In genomic region chr1:41498391-41498790, GRCh38 we compare ENCODE assay signal across 11 cellular contexts. TPM values are rescaled to one million over a fixed set of nuclear protein-coding genes. Genes with fewer than 3 reads are reported as not detected.
DNase-seq lines count a peak whose midpoint lies in the region; ATAC-seq and TF ChIP-seq lines count a peak whose summit lies in the region.
"Had no signal": no experiment of that assay in that cellular context is flagged by ENCODE, and none has a peak within 500 bp of the region (broad histone marks: within the 10 kb centered on the region; RNA-seq: fewer than 3 reads in every experiment).

No MANE protein-coding gene starts in this region.

- no peak overlapping the region for H3K4me3 Mint-ChIP-seq in activated T-helper 1 cell treated with anti-CD3 and anti-CD28 coated beads, Interleukin-12 subunit alpha, Interleukin-12 subunit beta, Interleukin-2, Interleukin-4 antibody, amounts not matched to agents 30 ng/mL and 10 ng/mL and 1 ng/mL, durations not matched to agents 14 hours and 24 hours and 36 hours

- peaks cover 5 to 68% (median 58%) of the 10 kb centered on the region in 4 donors for H3K4me1 ChIP-seq in tibial artery

- peaks cover 7% of the 10 kb centered on the region for H3K27me3 Mint-ChIP-seq in activated T-helper 1 cell treated with anti-CD3 and anti-CD28 coated beads, Interleukin-12 subunit alpha, Interleukin-12 subunit beta, Interleukin-2, Interleukin-4 antibody, amounts not matched to agents 30 ng/mL and 10 ng/mL and 1 ng/mL, durations not matched to agents 14 hours and 24 hours and 36 hours (ENCODE audit: insufficient read depth)

- H3K27me3 ChIP-seq in tibial artery: no peaks in the 10 kb centered on the region
- H3K27me3 ChIP-seq: hepatocyte had no signal

- H3K9me3 Mint-ChIP-seq in activated T-helper 1 cell treated with anti-CD3 and anti-CD28 coated beads, Interleukin-12 subunit alpha, Interleukin-12 subunit beta, Interleukin-2, Interleukin-4 antibody, amounts not matched to agents 30 ng/mL and 10 ng/mL and 1 ng/mL, durations not matched to agents 14 hours and 24 hours and 36 hours: no peaks in the 10 kb centered on the region

- H3K4me3 ChIP-seq in tibial artery: no peak overlapping the region
- H3K4me3 ChIP-seq: hepatocyte had no signal

- DNase-seq in HT1080 (ENCODE audit: low read depth): peak; percentile 56
- DNase-seq in activated T-helper 1 cell treated with anti-CD3 and anti-CD28 coated beads, Interleukin-12 subunit alpha, Interleukin-12 subunit beta, Interleukin-2, Interleukin-4 antibody, amounts not matched to agents 30 ng/mL and 10 ng/mL and 1 ng/mL, durations not matched to agents 14 hours and 24 hours and 36 hours (ENCODE audit: low spot score): no peak
- peak; percentile 65 for DNase-seq in kidney tubule cell (ENCODE audit: low spot score)
- DNase-seq in tibial artery: no peak
- DNase-seq in medulla oblongata (ENCODE audit: extremely low spot score): no peak
- DNase-seq: activated T-cell treated with anti-CD3 and anti-CD28 coated beads, Interleukin-2, amount 50 U/mL, for 1 hour; COR-L47; SHP77 treated with DMSO at 0.1 percent for 48 hours had no signal

- no peaks in the 10 kb centered on the region for H3K36me3 ChIP-seq in tibial artery

- peaks cover 12% of the 10 kb centered on the region for H3K4me1 Mint-ChIP-seq in activated T-helper 1 cell treated with anti-CD3 and anti-CD28 coated beads, Interleukin-12 subunit alpha, Interleukin-12 subunit beta, Interleukin-2, Interleukin-4 antibody, amounts not matched to agents 30 ng/mL and 10 ng/mL and 1 ng/mL, durations not matched to agents 14 hours and 24 hours and 36 hours (ENCODE audit: low read depth)

- H3K36me3 Mint-ChIP-seq in activated T-helper 1 cell treated with anti-CD3 and anti-CD28 coated beads, Interleukin-12 subunit alpha, Interleukin-12 subunit beta, Interleukin-2, Interleukin-4 antibody, amounts not matched to agents 30 ng/mL and 10 ng/mL and 1 ng/mL, durations not matched to agents 14 hours and 24 hours and 36 hours (ENCODE audit: low read depth): no peaks in the 10 kb centered on the region

- ATAC-seq in HG03135 (IDR thresholded peaks at IDR 0.05; ENCODE audit: unreplicated experiment) (no peak), HG02852 (IDR thresholded peaks at IDR 0.05; ENCODE audit: unreplicated experiment) (no peak)

- peak overlapping the region; percentile 96 to 97 for H3K27ac ChIP-seq in tibial artery
- H3K27ac ChIP-seq: hepatocyte had no signal

- H3K9me3 ChIP-seq in tibial artery: no peaks in the 10 kb centered on the region

- no peak for TF ChIP-seq CTCF in tibial artery (IDR thresholded peaks at IDR 0.05)

- intact Hi-C loops in activated T-helper 1 cell treated with anti-CD3 and anti-CD28 coated beads, Interleukin-12 subunit alpha, Interleukin-12 subunit beta, Interleukin-2, Interleukin-4 antibody, amounts not matched to agents 30 ng/mL and 10 ng/mL and 1 ng/mL, durations not matched to agents 14 hours and 24 hours and 36 hours (cut with micrococcal nuclease): loop anchor here (10.0 kb wide), 1 partner anchor 536 kb away; no protein-coding TSS in a partner anchor
- intact Hi-C loops in tibial artery (cut with DNase I; ENCODE audit: low total_unique reads): no loop called here

- peak overlapping the region; percentile 44 for H3K27ac Mint-ChIP-seq in activated T-helper 1 cell treated with anti-CD3 and anti-CD28 coated beads, Interleukin-12 subunit alpha, Interleukin-12 subunit beta, Interleukin-2, Interleukin-4 antibody, amounts not matched to agents 30 ng/mL and 10 ng/mL and 1 ng/mL, durations not matched to agents 14 hours and 24 hours and 36 hours

RNA-seq across cellular contexts. Expression of gene EDN2, which starts 13.9 kb away (rescaled TPM):
- not detected in 2 replicates for total RNA-seq in HT1080 (2014; rRNA removed; shearing (Covaris generic))
- 0.06 TPM in 1 of 2 replicates, not detected in the other for polyA plus RNA-seq in HT1080 (2015; cell fraction: cytosol; rRNA removed)
- polyA plus RNA-seq in HT1080 (2015; cell fraction: nucleus; rRNA removed): 0.67 TPM in 1 of 2 replicates, not detected in the other
- total RNA-seq in activated T-helper 1 cell treated with anti-CD3 and anti-CD28 coated beads, Interleukin-12 subunit alpha, Interleukin-12 subunit beta, Interleukin-2, Interleukin-4 antibody, amounts not matched to agents 30 ng/mL and 10 ng/mL and 1 ng/mL, durations not matched to agents 14 hours and 24 hours and 36 hours: not detected in 2 replicates

Comparison
In these comparisons a context has a peak if more than half of its experiments do, and no peak if none do; other contexts are left out.
1. DNase-seq: peak in HT1080 (single experiment) and kidney tubule cell (single experiment); none in activated T-helper 1 cell treated with anti-CD3 and anti-CD28 coated beads, Interleukin-12 subunit alpha, Interleukin-12 subunit beta, Interleukin-2, Interleukin-4 antibody, amounts not matched to agents 30 ng/mL and 10 ng/mL and 1 ng/mL, durations not matched to agents 14 hours and 24 hours and 36 hours (single experiment), tibial artery (0 of 2) and medulla oblongata (single experiment).